18 cellular contexts compared by ENCODE assay signal in genomic region chr16:84833542-84834402, GRCh38. TPM values are rescaled to one million over a fixed set of nuclear protein-coding genes. Genes with fewer than 3 reads are reported as not detected.
DNase-seq lines count a peak whose midpoint lies in the region; ATAC-seq and TF ChIP-seq lines count a peak whose summit lies in the region.
"Had no signal": no experiment of that assay in that cellular context is flagged by ENCODE, and none has a peak within 500 bp of the region (broad histone marks: within the 10 kb centered on the region; RNA-seq: fewer than 3 reads in every experiment).

No MANE protein-coding gene starts in this region.

- POLR2A ChIA-PET in naive thymus-derived CD8-positive, alpha-beta T cell (lab: Charles Lee): interaction anchor here (0.6 kb wide), 1 partner anchor 38 kb away, joined by 4 read pairs; no protein-coding TSS in a partner anchor

- TF ChIP-seq RAD21 in liver (IDR thresholded peaks at IDR 0.05): no peak

- TF ChIP-seq POLR2A in sigmoid colon (IDR thresholded peaks at IDR 0.05) (no peak), vagina (IDR thresholded peaks at IDR 0.05) (no peak)

- H3K36me3 ChIP-seq in liver (ENCODE audit: control insufficient read depth in 4 of 4, insufficient read depth in 3 of 4, low read depth in 1 of 4, low read length in 3 of 4): no peaks in the 10 kb centered on the region
- peaks cover 4 to 32% (median 9%) of the 10 kb centered on the region in 4 donors for H3K36me3 ChIP-seq in sigmoid colon
- H3K36me3 ChIP-seq in vagina: peaks cover 0 to 5% of the 10 kb centered on the region in 2 donors

- H3K4me1 Mint-ChIP-seq in naive thymus-derived CD8-positive, alpha-beta T cell: no peaks in the 10 kb centered on the region
- H3K4me1 Mint-ChIP-seq: CD8-positive, alpha-beta memory T cell had no signal

- 83% methylated on average over 34 of the region's 34 CpGs for WGBS in right cardiac atrium
- WGBS in liver: 81% methylated on average over 34 of the region's 34 CpGs
- WGBS in sigmoid colon, 2 donors: 83 to 88% methylated on average over 34 of the region's 34 CpGs

- H3K27me3 ChIP-seq in right cardiac atrium (ENCODE audit: control insufficient read depth, insufficient read depth) (no peaks in the 10 kb centered on the region), liver (ENCODE audit: control insufficient read depth in 4 of 4, insufficient read depth in 4 of 4, low read length in 3 of 4) (peaks cover 0 to 4% (median 0%) of the 10 kb centered on the region in 4 donors), sigmoid colon (no peaks in the 10 kb centered on the region), vagina (no peaks in the 10 kb centered on the region)

- no peaks in the 10 kb centered on the region for H3K9me3 Mint-ChIP-seq in naive thymus-derived CD8-positive, alpha-beta T cell
- H3K9me3 Mint-ChIP-seq: CD8-positive, alpha-beta memory T cell had no signal

- H3K4me3 Mint-ChIP-seq in naive thymus-derived CD8-positive, alpha-beta T cell: no peak overlapping the region
- H3K4me3 Mint-ChIP-seq: CD8-positive, alpha-beta memory T cell had no signal

- H3K36me3 Mint-ChIP-seq in naive thymus-derived CD8-positive, alpha-beta T cell: no peaks in the 10 kb centered on the region

- TF ChIP-seq CTCF in liver (IDR thresholded peaks at IDR 0.05; ENCODE audit: low read depth, low read length, missing input control): no peak
- no peak for TF ChIP-seq CTCF in sigmoid colon (IDR thresholded peaks at IDR 0.05)
- no peak for TF ChIP-seq CTCF in vagina (IDR thresholded peaks at IDR 0.05)

- TF ChIP-seq EP300 in sigmoid colon (IDR thresholded peaks at IDR 0.05): no peak

- H3K27ac ChIP-seq in right cardiac atrium (ENCODE audit: low read length) (peak overlapping the region; percentile 76), liver (ENCODE audit: low read depth in 1 of 2, low read length in 2 of 2) (peak overlapping the region; percentile 49 to 56), sigmoid colon (peak overlapping the region; percentile 96 to 100 (median 98)), vagina (peak overlapping the region; percentile 95)

- H3K9me3 ChIP-seq in right cardiac atrium (ENCODE audit: control insufficient read depth, low read length) (no peaks in the 10 kb centered on the region), liver (ENCODE audit: control insufficient read depth in 4 of 4, low read length in 3 of 4) (no peaks in the 10 kb centered on the region), sigmoid colon (no peaks in the 10 kb centered on the region), vagina (no peaks in the 10 kb centered on the region)

- peak overlapping the region in 1 of 10 donors; percentile 24 for H3K27ac Mint-ChIP-seq in naive thymus-derived CD8-positive, alpha-beta T cell
- H3K27ac Mint-ChIP-seq: CD8-positive, alpha-beta memory T cell; progenitor cell of endocrine pancreas had no signal

- DNase-seq in right cardiac atrium (peak in 2 of 3 donors; percentile 41 to 65), cardiac septum (ENCODE audit: low spot score) (no peak), sigmoid colon (peak; percentile 86), vagina (ENCODE audit: extremely low spot score in 2 of 2) (no peak), cerebellum (ENCODE audit: low spot score) (no peak)
- DNase-seq in naive thymus-derived CD8-positive, alpha-beta T cell: no peak
- DNase-seq: activated CD4-positive, alpha-beta T cell treated with anti-CD3 and anti-CD28 coated beads for 4 hours; activated naive CD4-positive, alpha-beta T cell treated with Interleukin-2 at 50 U/mL for 16 hours; CD8-positive, alpha-beta memory T cell; DND-41; Kasumi-1; NCI-H1436 treated with DMSO at 0.1 percent for 48 hours; NCI-H446 treated with DMSO at 0.1 percent for 48 hours; stimulated activated CD4-positive, alpha-beta T cell treated with anti-CD3 and anti-CD28 coated beads, Interleukin-1b, Interleukin-23, amount 100 ng/mL, for 48 hours; T-helper 9 cell had no signal

- intact Hi-C loops in right cardiac atrium (cut with DNase I) (loop anchor here in 2 of 4 donors (10.0 kb wide), 1 partner anchor 91 kb away; no protein-coding TSS in a partner anchor), cardiac septum (cut with DNase I) (no loop called here), sigmoid colon (cut with DNase I) (loop anchor here (2.0 kb wide), 1 partner anchor 39 kb away; no protein-coding TSS in a partner anchor), vagina (cut with DNase I) (no loop called here)

- ATAC-seq in right cardiac atrium (no peak), HG02852 (IDR thresholded peaks at IDR 0.05; ENCODE audit: unreplicated experiment) (no peak)
- ATAC-seq in naive thymus-derived CD8-positive, alpha-beta T cell: no peak

- no peak overlapping the region for H3K4me3 ChIP-seq in right cardiac atrium (ENCODE audit: low read length)
- H3K4me3 ChIP-seq in liver (ENCODE audit: low read depth in 1 of 3, low read length in 3 of 3): no peak overlapping the region
- no peak overlapping the region for H3K4me3 ChIP-seq in sigmoid colon
- peak overlapping the region in 1 of 2 donors; percentile 34 for H3K4me3 ChIP-seq in vagina

- H3K4me1 ChIP-seq in right cardiac atrium (ENCODE audit: control insufficient read depth, insufficient read depth, low read length) (peaks cover 6% of the 10 kb centered on the region), liver (ENCODE audit: control insufficient read depth in 4 of 4, insufficient read depth in 4 of 4, low read length in 3 of 4) (peaks cover 0 to 11% (median 5%) of the 10 kb centered on the region in 4 donors), sigmoid colon (peaks cover 0 to 96% (median 94%) of the 10 kb centered on the region in 4 donors), vagina (peaks cover 88% of the 10 kb centered on the region)

- H3K9ac ChIP-seq in liver (ENCODE audit: low read depth in 1 of 2, low read length in 2 of 2): no peak overlapping the region

- H3K27me3 Mint-ChIP-seq in naive thymus-derived CD8-positive, alpha-beta T cell: peaks cover 0 to 12% (median 6%) of the 10 kb centered on the region in 5 donors

TF ChIP-seq in liver, 16 proteins besides CTCF, POLR2A, EP300 and RAD21 (continues in another document):
- no peak for TF ChIP-seq MAX (IDR thresholded peaks at IDR 0.05)
- TF ChIP-seq EGR1 (IDR thresholded peaks at IDR 0.05; ENCODE audit: low read depth in 2 of 2): no peak
- no peak for TF ChIP-seq RXRA (IDR thresholded peaks at IDR 0.05)
- TF ChIP-seq FOXA2 (IDR thresholded peaks at IDR 0.05): no peak
- TF ChIP-seq JUND (IDR thresholded peaks at IDR 0.05): no peak
- TF ChIP-seq TAF1 (conservative IDR thresholded peaks at IDR 0.05): no peak
- TF ChIP-seq HNF4A (conservative IDR thresholded peaks at IDR 0.05): no peak
- TF ChIP-seq REST (IDR thresholded peaks at IDR 0.05): no peak
- TF ChIP-seq GABPA (IDR thresholded peaks at IDR 0.05 in 1 of 2, conservative IDR thresholded peaks at IDR 0.05 in 1 of 2): no peak
- no peak for TF ChIP-seq FOXA1 (IDR thresholded peaks at IDR 0.05)
- no peak for TF ChIP-seq HNF4G (IDR thresholded peaks at IDR 0.05)
- no peak for TF ChIP-seq NR2F2 (IDR thresholded peaks at IDR 0.05)
- TF ChIP-seq YY1 (IDR thresholded peaks at IDR 0.05): no peak
- TF ChIP-seq ATF3 (IDR thresholded peaks at IDR 0.05): no peak

RNA-seq across cellular contexts. Expression of gene CRISPLD2, which starts 14.0 kb away (rescaled TPM):
- total RNA-seq in right cardiac atrium: 10 to 100 TPM; 13.1 to 69.5 (median 29.2) TPM
- polyA plus RNA-seq in right cardiac atrium: 12.7 TPM
- 16.3 TPM for total RNA-seq in cardiac septum
- 10 to 100 TPM in 1 of 2 donors, 1 to 10 TPM in 1; 3.4 to 14.8 TPM for total RNA-seq in liver
- 1 to 10 TPM; 2.6 to 4.9 TPM for polyA plus RNA-seq in liver
- 100 to 1,000 TPM; 140 to 545 (median 260) TPM for total RNA-seq in sigmoid colon
- polyA plus RNA-seq in sigmoid colon: 10 to 100 TPM in 1 of 3 donors, 1 to 10 TPM in 2; 3.0 to 27.3 (median 6.0) TPM
- total RNA-seq in vagina: 320 TPM
- 4.8 TPM for total RNA-seq in cerebellum
- not detected for total RNA-seq in naive thymus-derived CD8-positive, alpha-beta T cell
- under 1 TPM; 0.05 to 0.24 (median 0.07) TPM for polyA plus RNA-seq in naive thymus-derived CD8-positive, alpha-beta T cell

Comparison
In these comparisons a context has a peak if more than half of its experiments do, and no peak if none do; other contexts are left out.
1. DNase-seq: peak in right cardiac atrium (2 of 3) and sigmoid colon (single experiment); none in cardiac septum (single experiment), vagina (0 of 2), cerebellum (single experiment) and naive thymus-derived CD8-positive, alpha-beta T cell (0 of 10).
2. Peak in every context shown above with its lines, with median percentiles within 50 percentile points of each other: H3K27ac ChIP-seq.